8 cellular contexts compared by ENCODE assay signal in genomic region chr10:95236068-95236903, GRCh38. TPM values are rescaled to one million over a fixed set of nuclear protein-coding genes. Genes with fewer than 3 reads are reported as not detected.
DNase-seq lines count a peak whose midpoint lies in the region; ATAC-seq, FAIRE-seq and TF ChIP-seq lines count a peak whose summit lies in the region.

No MANE protein-coding gene starts in this region.

- H3K27ac ChIP-seq in A673 (ENCODE audit: low read depth, low read length, poor library complexity, severe bottlenecking) = no peak overlapping the region

- H3K27me3 ChIP-seq in A673 (replicated peaks; ENCODE audit: insufficient read depth, low read depth, low read length, poor library complexity) = no peaks in the 10 kb centered on the region

- POLR2A ChIA-PET in A673 (lab: Charles Lee; ENCODE audit: low non-redundant PET) = no interaction called here

- peak; percentile 25 for DNase-seq in A673 (ENCODE audit: low spot score)
- DNase-seq in RPMI8226 = peak; percentile 62
- peak; percentile 76 for DNase-seq in kidney tubule cell (ENCODE audit: low spot score)
- DNase-seq in SKM-1 (lab: John Stamatoyannopoulos, UW; ENCODE audit: unreplicated experiment) = no peak
- no peak for DNase-seq in D721Med (ENCODE audit: insufficient read length, low spot score)
- no peak for DNase-seq in SKM-1 treated with dmso at 0.1 percent for 144 hours (lab: John Stamatoyannopoulos, UW; ENCODE audit: unreplicated experiment)

- H3K9me3 ChIP-seq in A673 (ENCODE audit: low read depth, low read length, poor library complexity, severe bottlenecking) = no peaks in the 10 kb centered on the region

- intact Hi-C loops in A673 (cut with micrococcal nuclease; ENCODE audit: unreplicated experiment) = no loop called here

- H3K36me3 ChIP-seq in A673 (ENCODE audit: insufficient read depth, low read length, poor library complexity, severe bottlenecking) = no peaks in the 10 kb centered on the region

- TF ChIP-seq CTCF in A673 (conservative IDR thresholded peaks at IDR 0.05; ENCODE audit: low read depth, low read length) (no peak), D721Med (IDR thresholded peaks at IDR 0.05; ENCODE audit: insufficient read depth, missing control alignments) (no peak)

- BruUV-seq in A673 (replicated peaks; lab: Mats Ljungman, UMichigan) = no TSS peak

- CTCF ChIA-PET in A673 (lab: Charles Lee) = interaction anchor here (0.6 kb wide), 1 partner anchor 608 kb away, joined by 4 read pairs; no protein-coding TSS in a partner anchor

- FAIRE-seq in D721Med (lab: Jason Lieb, UNC) = no peak

- peak; percentile 94 for ATAC-seq in GM18868 (IDR thresholded peaks at IDR 0.05; ENCODE audit: unreplicated experiment)
- peak; percentile 97 for ATAC-seq in HG02973 (IDR thresholded peaks at IDR 0.05; ENCODE audit: unreplicated experiment)

- H3K4me3 ChIP-seq in A673 (ENCODE audit: low read depth, low read length, poor library complexity, severe bottlenecking) = no peak overlapping the region

- H3K4me1 ChIP-seq in A673 (ENCODE audit: insufficient read depth, low read length, poor library complexity, severe bottlenecking) = no peaks in the 10 kb centered on the region

RNA-seq across cellular contexts. Expression of gene ACSM6, which starts 42.2 kb away (rescaled TPM):
- not detected in 2 replicates for total RNA-seq in A673 (2021)

RNA-seq across cellular contexts. Expression of gene PDLIM1, which starts 54.5 kb away (rescaled TPM):
- 0.32 and 0.74 TPM in 2 replicates for total RNA-seq in A673 (2021)

Comparison
In these comparisons a context has a peak if more than half of its experiments do, and no peak if none do; other contexts are left out.
1. DNase-seq: peak in A673 (single experiment), RPMI8226 (single experiment) and kidney tubule cell (single experiment); none in SKM-1 (single experiment), D721Med (single experiment) and SKM-1 treated with dmso at 0.1 percent for 144 hours (single experiment).